ENCODE assay signal across 10 cellular contexts in the genomic region with DNA sequence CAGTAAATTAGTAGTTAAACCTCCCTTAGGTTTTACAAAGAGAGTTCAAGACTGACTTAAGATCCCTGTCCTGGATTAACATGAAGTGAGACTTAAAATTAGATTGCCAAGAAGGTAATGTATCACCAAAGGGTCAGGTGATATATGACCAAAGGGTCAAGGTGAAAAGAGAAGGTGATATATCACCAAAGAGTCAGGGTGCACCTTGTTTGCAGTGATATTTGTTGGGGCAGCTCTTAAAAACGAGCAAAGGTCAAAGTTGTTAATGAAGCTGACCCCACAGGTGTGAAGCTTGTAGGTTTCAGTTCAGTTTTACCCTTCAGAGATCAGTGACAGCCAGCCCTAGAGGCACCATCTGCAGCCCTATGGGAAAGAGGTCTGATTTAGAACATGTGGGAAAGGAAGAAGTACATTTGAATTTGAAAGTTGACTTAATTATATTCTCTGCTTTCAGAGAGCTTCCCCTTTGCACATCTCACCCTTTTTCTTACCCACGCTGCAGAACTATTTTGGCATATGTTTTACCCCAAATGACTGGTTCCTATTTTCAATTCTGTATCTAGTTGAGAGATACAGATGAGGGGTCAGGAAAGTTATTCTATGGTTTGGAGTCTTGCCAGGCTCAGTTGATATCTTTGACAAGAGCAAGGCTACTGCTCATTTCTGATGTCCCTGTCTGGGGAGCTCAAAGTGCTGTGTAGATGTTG.
DNase-seq lines count a peak whose midpoint lies in the region; ATAC-seq and TF ChIP-seq lines count a peak whose summit lies in the region.
"Had no signal": no experiment of that assay in that cellular context is flagged by ENCODE, and none has a peak within 500 bp of the region (broad histone marks: within the 10 kb centered on the region; RNA-seq: fewer than 3 reads in every experiment).

No MANE protein-coding gene starts in this region.

- peak; percentile 17 for DNase-seq in CD1c-positive myeloid dendritic cell (ENCODE audit: extremely low spot score)
- peak; percentile 98 for DNase-seq in Karpas-422
- no peak for DNase-seq in DMS 273 treated with DMSO at 0.1 percent for 48 hours (lab: John Stamatoyannopoulos, UW)
- DNase-seq in NCI-H1105 (lab: John Stamatoyannopoulos, UW), result no peak
- DNase-seq in foreskin fibroblast, result no peak
- DNase-seq in activated T-cell treated with anti-CD3 and anti-CD28 coated beads, Interleukin-2, amount 50 U/mL, for 1 hour, result no peak
- DNase-seq: activated effector memory CD4-positive, alpha-beta T cell treated with anti-CD3 and anti-CD28 coated beads, Interleukin-2, amount 50 U/mL, for 16 hours; NCI-H187 treated with DMSO at 0.1 percent for 48 hours had no signal

- no peaks in the 10 kb centered on the region for H3K9me2 ChIP-seq in Karpas-422 (replicated peaks; ENCODE audit: insufficient read depth, low read length)

- 0 out of 2 replicates have a peak, but pooled peaks cover 3% of the 10 kb centered on the region for H3K9me3 ChIP-seq in Karpas-422 (ENCODE audit: low read length)

- H3K79me2 ChIP-seq in Karpas-422 (ENCODE audit: low read length), result no peaks in the 10 kb centered on the region

- no peaks in the 10 kb centered on the region for H3K27me3 ChIP-seq in Karpas-422 (ENCODE audit: low read length)

- H3K9ac ChIP-seq in Karpas-422 (ENCODE audit: low read length), result peak overlapping the region; percentile 62

- H3K4me3 ChIP-seq in Karpas-422 (ENCODE audit: low read length) (peak overlapping the region; percentile 33; the same call in 1 of the 2 replicates), foreskin fibroblast (ENCODE audit: low read depth in 1 of 2, low read length in 2 of 2) (no peak overlapping the region)

- no peak overlapping the region for H2AFZ ChIP-seq in Karpas-422 (ENCODE audit: low read length)

- no peak for TF ChIP-seq CTCF in foreskin fibroblast (IDR thresholded peaks at IDR 0.05; ENCODE audit: low read depth, low read length)

- H3K4me2 ChIP-seq in Karpas-422 (ENCODE audit: low read depth, low read length, poor library complexity, severe bottlenecking), result peak overlapping the region; percentile 80

- peaks cover 9% of the 10 kb centered on the region; the same call in 1 of the 2 replicates for H3K36me3 ChIP-seq in Karpas-422 (ENCODE audit: insufficient read depth, low read length)

- peak overlapping the region; percentile 99 for H3K27ac ChIP-seq in Karpas-422 (ENCODE audit: low read length)

- ATAC-seq in GM19324 (IDR thresholded peaks at IDR 0.05; ENCODE audit: low FRiP score, unreplicated experiment), result peak; percentile 86
- ATAC-seq in HG02870 (IDR thresholded peaks at IDR 0.05; ENCODE audit: unreplicated experiment), result peak; percentile 72

- H4K20me1 ChIP-seq in Karpas-422 (ENCODE audit: insufficient read depth, low read depth, low read length), result no peaks in the 10 kb centered on the region

- H3K4me1 ChIP-seq in Karpas-422 (ENCODE audit: low read length), result peaks cover 75% of the 10 kb centered on the region

Comparison
In these comparisons a context has a peak if more than half of its experiments do, and no peak if none do; other contexts are left out.
1. DNase-seq: peak in CD1c-positive myeloid dendritic cell (single experiment) and Karpas-422 (single experiment); none in DMS 273 treated with DMSO at 0.1 percent for 48 hours (single experiment), NCI-H1105 (single experiment), foreskin fibroblast (0 of 2) and activated T-cell treated with anti-CD3 and anti-CD28 coated beads, Interleukin-2, amount 50 U/mL, for 1 hour (single experiment).